In the genomic region with DNA sequence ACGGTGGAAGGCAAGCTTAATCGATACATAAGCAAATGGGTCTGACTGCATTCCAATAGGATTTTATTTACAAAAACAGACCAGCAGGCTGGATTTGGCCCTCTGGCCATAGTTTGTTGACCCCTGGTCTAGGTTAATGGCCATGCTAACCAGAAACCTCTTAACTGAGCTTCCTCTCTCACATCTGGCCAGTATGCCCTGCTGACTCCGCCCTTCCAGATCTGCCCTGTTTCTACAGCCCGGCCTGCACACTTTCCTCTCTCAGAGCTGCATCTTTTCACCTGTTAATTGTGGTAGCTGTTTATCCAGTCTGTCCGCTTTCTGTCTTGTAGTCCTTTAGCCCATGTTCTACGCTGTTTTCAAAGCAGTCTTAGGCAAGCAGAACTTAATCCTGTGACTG, we compare ENCODE assay signal across 1 cellular context.
TF ChIP-seq lines count a peak whose summit lies in the region.

No MANE protein-coding gene starts in this region.

TF ChIP-seq in WTC11, 78 proteins besides CTCF, POLR2A, EP300 and RAD21 (continued from another document):
- TF ChIP-seq ZNF512 (CRISPR knock-in tag; IDR thresholded peaks at IDR 0.05; ENCODE audit: borderline replicate concordance) (no peak), ESRRA (CRISPR knock-in tag; IDR thresholded peaks at IDR 0.05; ENCODE audit: borderline replicate concordance) (no peak), ZNF671 (CRISPR knock-in tag; IDR thresholded peaks at IDR 0.05) (no peak), NR2C2 (CRISPR knock-in tag; IDR thresholded peaks at IDR 0.05) (no peak), ZNF121 (CRISPR knock-in tag; IDR thresholded peaks at IDR 0.05) (no peak), E2F1 (CRISPR knock-in tag; IDR thresholded peaks at IDR 0.05) (no peak), EMX1 (CRISPR knock-in tag; IDR thresholded peaks at IDR 0.05) (no peak), HMGXB4 (CRISPR knock-in tag; IDR thresholded peaks at IDR 0.05) (no peak), ZNF263 (CRISPR knock-in tag; IDR thresholded peaks at IDR 0.05; ENCODE audit: low read depth) (no peak)
- TF ChIP-seq, protein P1, sequence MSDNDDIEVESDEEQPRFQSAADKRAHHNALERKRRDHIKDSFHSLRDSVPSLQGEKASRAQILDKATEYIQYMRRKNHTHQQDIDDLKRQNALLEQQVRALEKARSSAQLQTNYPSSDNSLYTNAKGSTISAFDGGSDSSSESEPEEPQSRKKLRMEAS (CRISPR knock-in tag; IDR thresholded peaks at IDR 0.05) = no peak
- TF ChIP-seq, protein P2, sequence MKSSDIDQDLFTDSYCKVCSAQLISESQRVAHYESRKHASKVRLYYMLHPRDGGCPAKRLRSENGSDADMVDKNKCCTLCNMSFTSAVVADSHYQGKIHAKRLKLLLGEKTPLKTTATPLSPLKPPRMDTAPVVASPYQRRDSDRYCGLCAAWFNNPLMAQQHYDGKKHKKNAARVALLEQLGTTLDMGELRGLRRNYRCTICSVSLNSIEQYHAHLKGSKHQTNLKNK (CRISPR knock-in tag; IDR thresholded peaks at IDR 0.05) = no peak
